ENCODE assay signal across 19 cellular contexts in genomic region chr1:81157686-81158085, GRCh38.
"Had no signal": no experiment of that assay in that cellular context is flagged by ENCODE, and none has a peak within 500 bp of the region (broad histone marks: within the 10 kb centered on the region; RNA-seq: fewer than 3 reads in every experiment).

No MANE protein-coding gene starts in this region.

- H3K4me1 ChIP-seq: parathyroid adenoma had no signal

- H3K4me1 Mint-ChIP-seq: naive thymus-derived CD4-positive, alpha-beta T cell; stimulated activated effector memory CD8-positive, alpha-beta T cell treated with anti-CD3 and anti-CD28 coated beads, Interleukin-12 subunit alpha, Interleukin-12 subunit beta, amount 100 ng/mL, for 72 hours had no signal

- H3K36me3 ChIP-seq: neutrophil, sigmoid colon, thoracic aorta had no signal

- H3K4me3 ChIP-seq: lung, sigmoid colon, thoracic aorta had no signal

- ATAC-seq: activated CD8-positive, alpha-beta T cell treated with anti-CD3 and anti-CD28 coated beads, Interleukin-2, amount 10 ng/mL, durations not matched to agents 7 days and 5 days; esophagus mucosa; naive thymus-derived CD4-positive, alpha-beta T cell; stimulated activated effector memory CD8-positive, alpha-beta T cell treated with anti-CD3 and anti-CD28 coated beads, Interleukin-12 subunit alpha, Interleukin-12 subunit beta, amount 100 ng/mL, for 72 hours had no signal

- H3K9me3 Mint-ChIP-seq: brain had no signal

- H3K9me3 ChIP-seq: neutrophil, sigmoid colon, thoracic aorta had no signal

- H3K79me2 ChIP-seq: parathyroid adenoma had no signal

- H3K27me3 ChIP-seq: neutrophil, sigmoid colon had no signal

- H3K27me3 Mint-ChIP-seq: activated naive CD8-positive, alpha-beta T cell; naive thymus-derived CD4-positive, alpha-beta T cell had no signal

- H3K4me3 Mint-ChIP-seq: activated CD8-positive, alpha-beta T cell treated with anti-CD3 and anti-CD28 coated beads, Interleukin-2, amount 10 ng/mL, durations not matched to agents 7 days and 5 days; activated naive CD8-positive, alpha-beta T cell; brain; naive thymus-derived CD4-positive, alpha-beta T cell; stimulated activated effector memory CD8-positive, alpha-beta T cell treated with anti-CD3 and anti-CD28 coated beads, Interleukin-12 subunit alpha, Interleukin-12 subunit beta, amount 100 ng/mL, for 72 hours had no signal

- H3K36me3 Mint-ChIP-seq: activated naive CD8-positive, alpha-beta T cell; brain; naive thymus-derived CD4-positive, alpha-beta T cell; stimulated activated effector memory CD8-positive, alpha-beta T cell treated with anti-CD3 and anti-CD28 coated beads, Interleukin-12 subunit alpha, Interleukin-12 subunit beta, amount 100 ng/mL, for 72 hours had no signal

- DNase-seq: activated CD4-positive, alpha-beta T cell treated with anti-CD3 and anti-CD28 coated beads for 48 hours; activated CD8-positive, alpha-beta memory T cell treated with anti-CD3 and anti-CD28 coated beads, Interleukin-2, amount 50 U/mL, for 4 hours; activated CD8-positive, alpha-beta T cell treated with anti-CD3 and anti-CD28 coated beads, Interleukin-2, amount 10 ng/mL, durations not matched to agents 7 days and 5 days; activated gamma-delta T cell; activated T-cell treated with anti-CD3 and anti-CD28 coated beads, Interleukin-2, amount 50 U/mL, for 48 hours; left cardiac atrium; naive thymus-derived CD4-positive, alpha-beta T cell; sigmoid colon; stimulated activated CD4-positive, alpha-beta T cell treated with anti-CD3 and anti-CD28 coated beads, Interleukin-12 subunit alpha, Interleukin-12 subunit beta, amount 100 ng/mL, for 4 hours; stimulated activated CD4-positive, alpha-beta T cell treated with anti-CD3 and anti-CD28 coated beads, Interleukin-2, amount 100 ng/mL, for 24 hours; T-helper 2 cell had no signal

- H3K27ac ChIP-seq: neutrophil, parathyroid adenoma, sigmoid colon, thoracic aorta had no signal

- H3K27ac Mint-ChIP-seq: activated CD8-positive, alpha-beta T cell treated with anti-CD3 and anti-CD28 coated beads, Interleukin-2, amount 10 ng/mL, durations not matched to agents 7 days and 5 days; activated naive CD8-positive, alpha-beta T cell; brain; naive thymus-derived CD4-positive, alpha-beta T cell; stimulated activated effector memory CD8-positive, alpha-beta T cell treated with anti-CD3 and anti-CD28 coated beads, Interleukin-12 subunit alpha, Interleukin-12 subunit beta, amount 100 ng/mL, for 72 hours had no signal

- H3K9ac ChIP-seq: parathyroid adenoma had no signal
